ENCODE assay signal across 29 cellular contexts in genomic region chr15:67931861-67932260, GRCh38.
A peak's percentile ranks its signal among the peaks of the same experiment; 100 is the strongest.
DNase-seq lines count a peak whose midpoint lies in the region; ATAC-seq, FAIRE-seq and TF ChIP-seq lines count a peak whose summit lies in the region.
"Had no signal": no experiment of that assay in that cellular context is flagged by ENCODE, and none has a peak within 500 bp of the region (broad histone marks: within the 10 kb centered on the region; RNA-seq: fewer than 3 reads in every experiment).

No MANE protein-coding gene starts in this region.

- peak; percentile 66 for ATAC-seq in omental fat pad (ENCODE audit: low FRiP score)
- ATAC-seq: left colon had no signal

- H3K4me1 Mint-ChIP-seq in activated T-helper 2 cell treated with anti-CD3 and anti-CD28 coated beads, Interferon-gamma antibody, Interleukin-2, Interleukin-4, amounts not matched to agents 10 μg/mL and 5 μg/mL and 100 μg/mL, durations not matched to agents 14 hours and 24 hours and 36 hours (ENCODE audit: low read depth): no peaks in the 10 kb centered on the region

- TF ChIP-seq CTCF in epithelial cell of esophagus (IDR thresholded peaks at IDR 0.05; ENCODE audit: insufficient read depth, low read depth, low read length, missing control alignments) (no peak), omental fat pad (IDR thresholded peaks at IDR 0.05) (no peak)

- H3K27me3 Mint-ChIP-seq in activated T-helper 2 cell treated with anti-CD3 and anti-CD28 coated beads, Interferon-gamma antibody, Interleukin-2, Interleukin-4, amounts not matched to agents 10 μg/mL and 5 μg/mL and 100 μg/mL, durations not matched to agents 14 hours and 24 hours and 36 hours (ENCODE audit: low read depth): peaks cover 12% of the 10 kb centered on the region
- H3K27me3 Mint-ChIP-seq: stimulated activated naive CD8-positive, alpha-beta T cell treated with anti-CD3 and anti-CD28 coated beads, Interleukin-15, Interleukin-2, amounts not matched to agents 100 ng/mL and 50 ng/mL, for 24 hours had no signal

- DNase-seq in H4 (ENCODE audit: low spot score): peak; percentile 29
- DNase-seq in RCC 7860 (ENCODE audit: low spot score): peak; percentile 36
- peak; percentile 63 for DNase-seq in epithelial cell of esophagus (ENCODE audit: low read depth)
- no peak for DNase-seq in omental fat pad (ENCODE audit: low spot score)
- DNase-seq in HCEC 1CT: no peak
- DNase-seq in NK-92 (lab: John Stamatoyannopoulos, UW; ENCODE audit: unreplicated experiment): no peak
- no peak for DNase-seq in anterior cingulate cortex (lab: John Stamatoyannopoulos, UW)
- DNase-seq in activated T-helper 2 cell treated with anti-CD3 and anti-CD28 coated beads, Interferon-gamma antibody, Interleukin-2, Interleukin-4, amounts not matched to agents 10 μg/mL and 5 μg/mL and 100 μg/mL, durations not matched to agents 14 hours and 24 hours and 36 hours (ENCODE audit: low spot score): no peak
- DNase-seq: activated CD4-positive, alpha-beta T cell treated with anti-CD3 and anti-CD28 coated beads, Interleukin-2, amount 50 U/mL, for 1 hour; activated CD8-positive, alpha-beta memory T cell treated with anti-CD3 and anti-CD28 coated beads, Interleukin-2, amount 50 U/mL, for 48 hours; activated gamma-delta T cell treated with Interleukin-2 at 50 U/mL for 16 hours; AML-193; amniotic stem cell; DND-41; effector CD8-positive, alpha-beta T cell; esophagus squamous epithelium; left colon; MG63; midbrain; NCI-H146; NCI-H2171; NCI-H69; nephron progenitor cell; posterior cingulate gyrus; SHP77; transverse colon had no signal

- no peak overlapping the region for H3K4me3 Mint-ChIP-seq in activated T-helper 2 cell treated with anti-CD3 and anti-CD28 coated beads, Interferon-gamma antibody, Interleukin-2, Interleukin-4, amounts not matched to agents 10 μg/mL and 5 μg/mL and 100 μg/mL, durations not matched to agents 14 hours and 24 hours and 36 hours (ENCODE audit: low read depth)
- H3K4me3 Mint-ChIP-seq: nephron progenitor cell; stimulated activated naive CD8-positive, alpha-beta T cell treated with anti-CD3 and anti-CD28 coated beads, Interleukin-15, Interleukin-2, amounts not matched to agents 100 ng/mL and 50 ng/mL, for 24 hours had no signal

- no peak for FAIRE-seq in RCC 7860 (lab: Jason Lieb, UNC)

- intact Hi-C loops in activated T-helper 2 cell treated with anti-CD3 and anti-CD28 coated beads, Interferon-gamma antibody, Interleukin-2, Interleukin-4, amounts not matched to agents 10 μg/mL and 5 μg/mL and 100 μg/mL, durations not matched to agents 14 hours and 24 hours and 36 hours (cut with micrococcal nuclease): no loop called here

- H3K27ac Mint-ChIP-seq in activated T-helper 2 cell treated with anti-CD3 and anti-CD28 coated beads, Interferon-gamma antibody, Interleukin-2, Interleukin-4, amounts not matched to agents 10 μg/mL and 5 μg/mL and 100 μg/mL, durations not matched to agents 14 hours and 24 hours and 36 hours: no peak overlapping the region
- H3K27ac Mint-ChIP-seq: nephron progenitor cell; stimulated activated naive CD8-positive, alpha-beta T cell treated with anti-CD3 and anti-CD28 coated beads, Interleukin-15, Interleukin-2, amounts not matched to agents 100 ng/mL and 50 ng/mL, for 24 hours had no signal

- no peaks in the 10 kb centered on the region for H3K36me3 Mint-ChIP-seq in activated T-helper 2 cell treated with anti-CD3 and anti-CD28 coated beads, Interferon-gamma antibody, Interleukin-2, Interleukin-4, amounts not matched to agents 10 μg/mL and 5 μg/mL and 100 μg/mL, durations not matched to agents 14 hours and 24 hours and 36 hours (ENCODE audit: low read depth)

- H3K4me3 ChIP-seq in epithelial cell of esophagus (ENCODE audit: low read length): no peak overlapping the region
- H3K4me3 ChIP-seq: esophagus squamous epithelium, HAP-1, MG63, skin epidermis, transverse colon had no signal

- H3K9me3 Mint-ChIP-seq in activated T-helper 2 cell treated with anti-CD3 and anti-CD28 coated beads, Interferon-gamma antibody, Interleukin-2, Interleukin-4, amounts not matched to agents 10 μg/mL and 5 μg/mL and 100 μg/mL, durations not matched to agents 14 hours and 24 hours and 36 hours: no peaks in the 10 kb centered on the region
- H3K9me3 Mint-ChIP-seq: stimulated activated naive CD8-positive, alpha-beta T cell treated with anti-CD3 and anti-CD28 coated beads, Interleukin-15, Interleukin-2, amounts not matched to agents 100 ng/mL and 50 ng/mL, for 24 hours had no signal

Comparison
In these comparisons a context has a peak if more than half of its experiments do, and no peak if none do; other contexts are left out.
1. DNase-seq: peak in H4 (single experiment), RCC 7860 (single experiment) and epithelial cell of esophagus (single experiment); none in omental fat pad (single experiment), HCEC 1CT (single experiment), NK-92 (single experiment), anterior cingulate cortex (0 of 58) and activated T-helper 2 cell treated with anti-CD3 and anti-CD28 coated beads, Interferon-gamma antibody, Interleukin-2, Interleukin-4, amounts not matched to agents 10 μg/mL and 5 μg/mL and 100 μg/mL, durations not matched to agents 14 hours and 24 hours and 36 hours (single experiment).